ENCODE assay signal across 21 cellular contexts in the genomic region with DNA sequence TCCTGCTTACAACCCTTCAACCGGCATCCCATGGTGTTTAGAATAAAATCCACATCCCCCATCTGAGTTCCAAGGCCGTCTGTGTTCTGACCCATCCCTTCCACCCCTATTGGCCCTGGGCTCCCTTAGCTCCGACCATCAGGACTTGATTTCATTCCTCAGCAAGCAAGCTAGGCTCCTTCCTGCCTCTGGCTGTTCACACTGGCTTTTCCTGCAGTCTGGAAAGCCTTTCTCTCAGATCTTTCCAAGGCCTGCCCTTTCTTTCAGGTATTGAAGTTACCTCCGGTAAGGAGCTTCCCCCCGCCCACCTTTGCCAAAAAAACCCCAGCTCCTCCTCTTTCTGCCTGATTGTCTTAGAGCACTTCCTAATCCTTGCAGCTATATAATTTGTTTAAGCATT.
DNase-seq lines count a peak whose midpoint lies in the region; ATAC-seq and TF ChIP-seq lines count a peak whose summit lies in the region.
"Had no signal": no experiment of that assay in that cellular context is flagged by ENCODE, and none has a peak within 500 bp of the region (broad histone marks: within the 10 kb centered on the region; RNA-seq: fewer than 3 reads in every experiment).

No MANE protein-coding gene starts in this region.

- in situ Hi-C loops in IMR-90 (cut with MboI; ENCODE audit: low sequenced_read_pairs): no loop called here

- H3K14ac ChIP-seq in IMR-90 (replicated peaks; ENCODE audit: low read depth, low read length): no peak overlapping the region

- no CpG with 5 or more reads among the region's 5 CpGs for WGBS in IMR-90 (ENCODE audit: extremely low coverage in 2 of 2, insufficient read length in 1 of 2), 2 experiments
- 17 to 29% methylated on average over 1 to 5 of the region's 5 CpGs for WGBS in endodermal cell (ENCODE audit: insufficient coverage in 1 of 2, insufficient read length in 1 of 2), 2 experiments
- no CpG with 5 or more reads among the region's 5 CpGs for WGBS in mesendoderm (ENCODE audit: extremely low coverage, insufficient coverage, low lambda C conversion rate)
- 44% methylated on average over 5 of the region's 5 CpGs for WGBS in right cardiac atrium

- H4K91ac ChIP-seq in IMR-90 (ENCODE audit: insufficient read depth, low read depth, low read length): no peak overlapping the region

- no peaks in the 10 kb centered on the region for H3K27me3 Mint-ChIP-seq in Calu3 (ENCODE audit: unreplicated experiment)
- peaks cover 25% of the 10 kb centered on the region for H3K27me3 Mint-ChIP-seq in endodermal cell (ENCODE audit: insufficient read depth)

- TF ChIP-seq RAD21 in IMR-90 (IDR thresholded peaks at IDR 0.05; ENCODE audit: low read length): no peak

- H4K20me1 ChIP-seq in IMR-90 (ENCODE audit: insufficient read depth, low read length): no peaks in the 10 kb centered on the region
- H4K20me1 ChIP-seq: BLaER1 treated with 17β-estradiol and CSF1 and Interleukin-3, amounts not matched to agents 10 nM and 100 nM had no signal

- H2AK5ac ChIP-seq in IMR-90 (ENCODE audit: low read depth, low read length) (no peak overlapping the region), mesendoderm (ENCODE audit: low read length) (no peak overlapping the region)

- peak overlapping the region; percentile 5 for H3K4me2 ChIP-seq in IMR-90 (ENCODE audit: low read depth, low read length)
- no peak overlapping the region for H3K4me2 ChIP-seq in mesendoderm (ENCODE audit: low read length)

- H3K23ac ChIP-seq in IMR-90 (ENCODE audit: low read depth, low read length): no peak overlapping the region
- H3K23ac ChIP-seq in mesendoderm (ENCODE audit: low read length): no peak overlapping the region

- H3K79me1 ChIP-seq in IMR-90 (ENCODE audit: low read depth in 1 of 2, low read length in 2 of 2) (no peaks in the 10 kb centered on the region), mesendoderm (ENCODE audit: low read length) (no peaks in the 10 kb centered on the region)

- H3K9me3 Mint-ChIP-seq in Calu3 (ENCODE audit: low read depth, unreplicated experiment): no peaks in the 10 kb centered on the region
- no peaks in the 10 kb centered on the region for H3K9me3 Mint-ChIP-seq in endodermal cell
- H3K9me3 Mint-ChIP-seq: CD8-positive, alpha-beta memory T cell had no signal

- H2BK20ac ChIP-seq in IMR-90 (ENCODE audit: low read depth, low read length): no peak overlapping the region

- H3K18ac ChIP-seq in IMR-90 (ENCODE audit: low read depth, low read length): no peak overlapping the region
- no peak overlapping the region for H3K18ac ChIP-seq in mesendoderm (ENCODE audit: low read length)

- peaks cover 3% of the 10 kb centered on the region for H3K4me1 Mint-ChIP-seq in Calu3 (ENCODE audit: low read depth, unreplicated experiment)
- peaks cover 27% of the 10 kb centered on the region for H3K4me1 Mint-ChIP-seq in endodermal cell

- no peak for TF ChIP-seq POLR2A in IMR-90 (IDR thresholded peaks at IDR 0.05; ENCODE audit: low read depth, low read length)

- no peaks in the 10 kb centered on the region for H3K36me3 ChIP-seq in IMR-90 (ENCODE audit: control insufficient read depth, insufficient read depth, low read length)
- no peaks in the 10 kb centered on the region for H3K36me3 ChIP-seq in endodermal cell (ENCODE audit: control insufficient read depth, insufficient read depth, low read length)
- no peaks in the 10 kb centered on the region for H3K36me3 ChIP-seq in mesendoderm (ENCODE audit: control insufficient read depth, insufficient read depth, low read length)
- H3K36me3 ChIP-seq: MG63, SJSA1 had no signal

- H3K27me3 ChIP-seq in IMR-90 (ENCODE audit: control insufficient read depth, insufficient read depth, low read length): no peaks in the 10 kb centered on the region
- H3K27me3 ChIP-seq in endodermal cell (ENCODE audit: control insufficient read depth, insufficient read depth, low read length, poor library complexity, severe bottlenecking): no peaks in the 10 kb centered on the region
- no peaks in the 10 kb centered on the region for H3K27me3 ChIP-seq in mesendoderm (ENCODE audit: insufficient read depth, low read length, poor library complexity)
- H3K27me3 ChIP-seq in right cardiac atrium (ENCODE audit: control insufficient read depth, insufficient read depth): no peaks in the 10 kb centered on the region
- H3K27me3 ChIP-seq: BLaER1 treated with 17β-estradiol and CSF1 and Interleukin-3, amounts not matched to agents 10 nM and 100 nM; MG63; SJSA1 had no signal

- H3K56ac ChIP-seq in IMR-90 (ENCODE audit: extremely low read depth, insufficient read depth, low read length): no peak overlapping the region
- H3K56ac ChIP-seq in mesendoderm (ENCODE audit: low read length): no peak overlapping the region

- no peak overlapping the region for H2BK5ac ChIP-seq in IMR-90 (ENCODE audit: low read depth, low read length, poor library complexity, severe bottlenecking)
- no peak overlapping the region for H2BK5ac ChIP-seq in mesendoderm (ENCODE audit: low read length)

- POLR2A ChIA-PET in IMR-90 (lab: Charles Lee; ENCODE audit: unreplicated experiment): interaction anchor here (0.5 kb wide), 1 partner anchor 646 kb away, joined by 3 read pairs; no protein-coding TSS in a partner anchor

- ATAC-seq in IMR-90 (ENCODE audit: low read depth): peak; percentile 43
- no peak for ATAC-seq in HG02610 (IDR thresholded peaks at IDR 0.05; ENCODE audit: unreplicated experiment)
- ATAC-seq in right cardiac atrium: no peak
- ATAC-seq: PC-3 had no signal

- BruUV-seq in Calu3 (replicated peaks; lab: Mats Ljungman, UMichigan) (no TSS peak), IMR-90 (replicated peaks; lab: Mats Ljungman, UMichigan) (no TSS peak)

- peaks cover under 1% of the 10 kb centered on the region; the same call in 1 of the 2 replicates for H3K9me1 ChIP-seq in IMR-90 (ENCODE audit: insufficient read depth, low read length)

- no peak overlapping the region for H3K4ac ChIP-seq in IMR-90 (ENCODE audit: low read depth, low read length)
- H3K4ac ChIP-seq in mesendoderm (ENCODE audit: low read depth, low read length): no peak overlapping the region

- no peak overlapping the region for H2BK120ac ChIP-seq in IMR-90 (ENCODE audit: low read depth, low read length)
- no peak overlapping the region for H2BK120ac ChIP-seq in mesendoderm (ENCODE audit: low read depth, low read length)

- H3K4me3 ChIP-seq in IMR-90 (ENCODE audit: insufficient read depth, low read depth, low read length): no peak overlapping the region
- peak overlapping the region; percentile 23 for H3K4me3 ChIP-seq in endodermal cell (ENCODE audit: low read length)
- no peak overlapping the region for H3K4me3 ChIP-seq in mesendoderm (ENCODE audit: low read length)
- no peak overlapping the region for H3K4me3 ChIP-seq in right cardiac atrium (ENCODE audit: low read length)
- H3K4me3 ChIP-seq: BLaER1 treated with 17β-estradiol and CSF1 and Interleukin-3, amounts not matched to agents 10 nM and 100 nM; MG63; SJSA1 had no signal

- peaks cover 84% of the 10 kb centered on the region for H3K36me3 Mint-ChIP-seq in Calu3 (ENCODE audit: insufficient read depth, unreplicated experiment)
- H3K36me3 Mint-ChIP-seq in endodermal cell (ENCODE audit: low read depth): no peaks in the 10 kb centered on the region

- TF ChIP-seq CTCF in Calu3 (IDR thresholded peaks at IDR 0.05; ENCODE audit: unreplicated experiment) (no peak), IMR-90 (conservative IDR thresholded peaks at IDR 0.05; ENCODE audit: low read depth, low read length) (no peak), endodermal cell (conservative IDR thresholded peaks at IDR 0.05) (no peak)

- peak overlapping the region; percentile 60 for H2AFZ ChIP-seq in IMR-90 (replicated peaks; ENCODE audit: low read length, poor library complexity)

- H3K27ac ChIP-seq in IMR-90 (ENCODE audit: insufficient read depth, low read length): no peak overlapping the region
- H3K27ac ChIP-seq in endodermal cell (ENCODE audit: low read depth, low read length): no peak overlapping the region
- H3K27ac ChIP-seq in mesendoderm (ENCODE audit: low read depth, low read length): no peak overlapping the region
- H3K27ac ChIP-seq in right cardiac atrium (ENCODE audit: low read length): no peak overlapping the region
- H3K27ac ChIP-seq: BLaER1 treated with 17β-estradiol and CSF1 and Interleukin-3, amounts not matched to agents 10 nM and 100 nM; SJSA1 had no signal

- H2BK15ac ChIP-seq in IMR-90 (ENCODE audit: low read depth, low read length) (no peak overlapping the region), mesendoderm (replicated peaks; ENCODE audit: low read depth) (no peak overlapping the region)

- H4K5ac ChIP-seq in IMR-90 (ENCODE audit: low read depth, low read length) (no peak overlapping the region), mesendoderm (ENCODE audit: low read length) (no peak overlapping the region)

- H2AK9ac ChIP-seq in IMR-90 (replicated peaks; ENCODE audit: low read depth, low read length, poor library complexity): no peak overlapping the region

- H3K79me2 ChIP-seq in mesendoderm (ENCODE audit: control insufficient read depth, insufficient read depth, low read length): no peaks in the 10 kb centered on the region

- intact Hi-C loops in Calu3 (cut with micrococcal nuclease; ENCODE audit: unreplicated experiment): no loop called here
- intact Hi-C loops in IMR-90 (cut with micrococcal nuclease): no loop called here
- intact Hi-C loops in right cardiac atrium (cut with DNase I): no loop called here

- no peak overlapping the region for H3K9ac ChIP-seq in IMR-90 (ENCODE audit: low read depth, low read length)
- H3K9ac ChIP-seq in endodermal cell (ENCODE audit: extremely low read depth, low read length, poor library complexity, severe bottlenecking): no peak overlapping the region
- H3K9ac ChIP-seq in mesendoderm (ENCODE audit: low read length): no peak overlapping the region

- CTCF ChIA-PET in Calu3 (lab: Charles Lee) (no interaction called here), IMR-90 (lab: Yijun Ruan, JAX) (interaction anchor here (0.6 kb wide), 2 partner anchors 25 to 226 kb away, joined by 3 read pairs; no protein-coding TSS in a partner anchor)

- H4K8ac ChIP-seq in IMR-90 (ENCODE audit: low read depth in 2 of 2, low read length in 2 of 2): no peak overlapping the region
- H4K8ac ChIP-seq in mesendoderm (ENCODE audit: low read depth, low read length): no peak overlapping the region

- peaks cover 4% of the 10 kb centered on the region for H3K4me1 ChIP-seq in IMR-90 (ENCODE audit: control insufficient read depth, insufficient read depth, low read length)
- H3K4me1 ChIP-seq in endodermal cell (ENCODE audit: control insufficient read depth, insufficient read depth, low read length): no peaks in the 10 kb centered on the region
- H3K4me1 ChIP-seq in mesendoderm (ENCODE audit: control insufficient read depth, low read depth, low read length): peaks cover 2% of the 10 kb centered on the region
- H3K4me1 ChIP-seq in right cardiac atrium (ENCODE audit: control insufficient read depth, insufficient read depth, low read length): no peaks in the 10 kb centered on the region

- H3K9me3 ChIP-seq in IMR-90 (ENCODE audit: control insufficient read depth, insufficient read depth, low read length) (no peaks in the 10 kb centered on the region), endodermal cell (ENCODE audit: control insufficient read depth, low read length) (no peaks in the 10 kb centered on the region), right cardiac atrium (ENCODE audit: control insufficient read depth, low read length) (no peaks in the 10 kb centered on the region)
- H3K9me3 ChIP-seq: BLaER1 treated with 17β-estradiol and CSF1 and Interleukin-3, amounts not matched to agents 10 nM and 100 nM; MG63; SJSA1 had no signal

- H3K4me3 Mint-ChIP-seq in Calu3 (ENCODE audit: low read depth, unreplicated experiment) (no peak overlapping the region), endodermal cell (peak overlapping the region; percentile 12)
- H3K4me3 Mint-ChIP-seq: CD8-positive, alpha-beta memory T cell had no signal

- H3K27ac Mint-ChIP-seq in Calu3 (ENCODE audit: unreplicated experiment) (peak overlapping the region; percentile 31), endodermal cell (peak overlapping the region; percentile 84)

- DNase-seq in Calu3 (no peak), IMR-90 (no peak), endodermal cell (peak; percentile 85), mesendoderm (peak; percentile 88), LoVo (ENCODE audit: low spot score) (no peak), right cardiac atrium (no peak)
- DNase-seq: CD8-positive, alpha-beta memory T cell; DND-41; GDM1; GOT3; MG63; NCI-H1105; NCI-H1694 treated with DMSO at 0.1 percent for 48 hours; NCI-H2107; NCI-H2227 treated with DMSO at 0.1 percent for 48 hours; NCI-H526; NK-92 treated with Interleukin-12 subunit alpha and Interleukin-12 subunit beta, amount 100 ng/mL, for 24 hours; PC-3 had no signal

- dilution Hi-C loops in IMR-90 (cut with HindIII; ENCODE audit: low sequenced_read_pairs, unreplicated experiment): no loop called here

Comparison
In these comparisons a context has a peak if more than half of its experiments do, and no peak if none do; other contexts are left out.
1. DNase-seq: peak in endodermal cell (single experiment) and mesendoderm (single experiment); none in Calu3 (single experiment), IMR-90 (single experiment), LoVo (single experiment) and right cardiac atrium (0 of 3).